ENCODE assay signal across 25 cellular contexts in genomic region chr3:14562441-14562840, GRCh38. TPM values are rescaled to one million over a fixed set of nuclear protein-coding genes. Genes with fewer than 3 reads are reported as not detected.
DNase-seq lines count a peak whose midpoint lies in the region; FAIRE-seq and TF ChIP-seq lines count a peak whose summit lies in the region.
"Had no signal": no experiment of that assay in that cellular context is flagged by ENCODE, and none has a peak within 500 bp of the region (broad histone marks: within the 10 kb centered on the region; RNA-seq: fewer than 3 reads in every experiment).

No MANE protein-coding gene starts in this region.

- peaks cover 17% of the 10 kb centered on the region for H3K27me3 Mint-ChIP-seq in mesothelial cell of epicardium (ENCODE audit: low read depth)

- no peak overlapping the region for H3K4me3 Mint-ChIP-seq in mesothelial cell of epicardium
- H3K4me3 Mint-ChIP-seq: CD8-positive, alpha-beta T cell had no signal

- H3K9ac ChIP-seq in SK-N-SH, result no peak overlapping the region

- CTCF ChIA-PET in SK-N-SH (lab: Yijun Ruan, JAX), result interaction anchor here (1.5 to 5.1 kb wide), 2 partner anchors 10 to 14 kb away, joined by 3 to 43 read pairs; no protein-coding TSS in a partner anchor

- FAIRE-seq in GM19239 (lab: Jason Lieb, UNC), result no peak
- FAIRE-seq: GM12891, H54, HTR-8/SVneo had no signal

- H3K27me3 ChIP-seq in SK-N-SH (ENCODE audit: insufficient read depth), result peaks cover 7% of the 10 kb centered on the region; the same call in 1 of the 2 replicates
- H3K27me3 ChIP-seq: MG63 had no signal

- H2AFZ ChIP-seq in SK-N-SH (ENCODE audit: low read depth), result no peak overlapping the region

- peaks cover 11% of the 10 kb centered on the region for H3K4me1 Mint-ChIP-seq in mesothelial cell of epicardium

- H3K36me3 Mint-ChIP-seq in mesothelial cell of epicardium, result no peaks in the 10 kb centered on the region
- H3K36me3 Mint-ChIP-seq: CD8-positive, alpha-beta T cell had no signal

- H3K79me2 ChIP-seq in SK-N-SH (ENCODE audit: insufficient read depth), result no peaks in the 10 kb centered on the region

- H3K9me3 Mint-ChIP-seq in mesothelial cell of epicardium, result no peaks in the 10 kb centered on the region
- H3K9me3 Mint-ChIP-seq: CD8-positive, alpha-beta T cell had no signal

- no peak for TF ChIP-seq RAD21 in SK-N-SH (IDR thresholded peaks at IDR 0.05; ENCODE audit: low read length)

- no peak for TF ChIP-seq EP300 in SK-N-SH (IDR thresholded peaks at IDR 0.05; ENCODE audit: borderline replicate concordance in 1 of 2, low read depth in 1 of 2, low read length in 1 of 2)

- no peaks in the 10 kb centered on the region for H3K9me3 ChIP-seq in SK-N-SH
- H3K9me3 ChIP-seq: MG63 had no signal

- H4K20me1 ChIP-seq in SK-N-SH (ENCODE audit: insufficient read depth), result no peaks in the 10 kb centered on the region

- H3K27ac Mint-ChIP-seq in mesothelial cell of epicardium, result peak overlapping the region; percentile 74
- H3K27ac Mint-ChIP-seq: CD8-positive, alpha-beta T cell had no signal

- no peaks in the 10 kb centered on the region for H3K9me2 ChIP-seq in SK-N-SH

- H3K36me3 ChIP-seq in SK-N-SH (replicated peaks in 1 of 2; ENCODE audit: control insufficient read depth in 1 of 2, insufficient read depth in 2 of 2, low read length in 1 of 2), result no peaks in the 10 kb centered on the region
- H3K36me3 ChIP-seq: MG63 had no signal

- H3F3A ChIP-seq in SK-N-SH (replicated peaks; ENCODE audit: insufficient read depth), result no peaks in the 10 kb centered on the region

- no peak overlapping the region for H3K4me2 ChIP-seq in SK-N-SH

- no peak overlapping the region for H3K4me3 ChIP-seq in AG10803 (ENCODE audit: low read length)
- no peak overlapping the region for H3K4me3 ChIP-seq in Jurkat, Clone E6-1 (ENCODE audit: low read length)
- no peak overlapping the region for H3K4me3 ChIP-seq in cardiac fibroblast (replicated peaks in 1 of 2; ENCODE audit: low read depth in 2 of 2, low read length in 2 of 2)
- H3K4me3 ChIP-seq in SK-N-SH (ENCODE audit: low read depth in 2 of 2, low read length in 1 of 2), result no peak overlapping the region
- H3K4me3 ChIP-seq: MG63 had no signal

- WGBS in SK-N-SH (ENCODE audit: low lambda C conversion rate), result 71% methylated on average over 10 of the region's 13 CpGs

- peak; percentile 47 for DNase-seq in AG10803 (ENCODE audit: low read depth)
- peak; percentile 19 for DNase-seq in Jurkat, Clone E6-1 (ENCODE audit: low read depth, low spot score)
- DNase-seq in cardiac fibroblast (ENCODE audit: low read depth in 2 of 2), result peak; percentile 27 to 35
- DNase-seq in mesothelial cell of epicardium (ENCODE audit: low spot score in 2 of 2, unreplicated experiment in 2 of 2), result no peak
- no peak for DNase-seq in GM19239 (ENCODE audit: insufficient read length, low spot score)
- no peak for DNase-seq in mesenteric fat pad (ENCODE audit: low spot score)
- DNase-seq in SK-N-SH, result no peak
- DNase-seq: CD8-positive, alpha-beta T cell; DMS 273 treated with DMSO at 0.1 percent for 48 hours; DMS79; GF-D8; KG1; MG63; NCI-H1105 treated with DMSO at 0.1 percent for 48 hours; NCI-H146; NCI-H2029; NCI-H526 treated with DMSO at 0.1 percent for 48 hours; RPMI8226; SHP77 had no signal

- H3K4me1 ChIP-seq in SK-N-SH (ENCODE audit: control insufficient read depth in 1 of 2, insufficient read depth in 2 of 2, low read depth in 1 of 2, low read length in 1 of 2), result peaks cover 0 to 21% of the 10 kb centered on the region in 2 experiments; a peak in 1 of 4 replicates

- H3K27ac ChIP-seq in SK-N-SH (ENCODE audit: low read depth in 2 of 2, low read length in 1 of 2), result no peak overlapping the region
- H3K27ac ChIP-seq: C4-2B had no signal

- TF ChIP-seq CTCF in AG10803 (conservative IDR thresholded peaks at IDR 0.05; ENCODE audit: low read length) (no peak), cardiac fibroblast (IDR thresholded peaks at IDR 0.05; ENCODE audit: low read depth, low read length) (no peak), mesothelial cell of epicardium (IDR thresholded peaks at IDR 0.05; ENCODE audit: unreplicated experiment) (no peak), SK-N-SH (IDR thresholded peaks at IDR 0.05) (no peak)

- POLR2A ChIA-PET in SK-N-SH (lab: Yijun Ruan, JAX), result no interaction called here

TF ChIP-seq in SK-N-SH, 30 proteins besides CTCF, POLR2A, EP300 and RAD21:
- no peak for TF ChIP-seq ZBTB33 (IDR thresholded peaks at IDR 0.05; ENCODE audit: borderline replicate concordance, low read depth)
- no peak for TF ChIP-seq TAF1 (IDR thresholded peaks at IDR 0.05; ENCODE audit: borderline replicate concordance, low read depth, low read length)
- no peak for TF ChIP-seq EZH2phosphoT487 (IDR thresholded peaks at IDR 0.05; ENCODE audit: borderline replicate concordance, low read depth)
- no peak for TF ChIP-seq TCF12 (IDR thresholded peaks at IDR 0.05)
- no peak for TF ChIP-seq RCOR1 (IDR thresholded peaks at IDR 0.05; ENCODE audit: low read length)
- no peak for TF ChIP-seq JUND (IDR thresholded peaks at IDR 0.05)
- TF ChIP-seq TEAD4 (IDR thresholded peaks at IDR 0.05; ENCODE audit: borderline replicate concordance, insufficient read depth), result no peak
- no peak for TF ChIP-seq POLR2AphosphoS5 (IDR thresholded peaks at IDR 0.05; ENCODE audit: low read depth, low read length)
- no peak for TF ChIP-seq FOXJ3 (CRISPR knock-in tag; IDR thresholded peaks at IDR 0.05)
- TF ChIP-seq GATA2 (CRISPR knock-in tag; IDR thresholded peaks at IDR 0.05), result no peak
- TF ChIP-seq, protein P1, sequence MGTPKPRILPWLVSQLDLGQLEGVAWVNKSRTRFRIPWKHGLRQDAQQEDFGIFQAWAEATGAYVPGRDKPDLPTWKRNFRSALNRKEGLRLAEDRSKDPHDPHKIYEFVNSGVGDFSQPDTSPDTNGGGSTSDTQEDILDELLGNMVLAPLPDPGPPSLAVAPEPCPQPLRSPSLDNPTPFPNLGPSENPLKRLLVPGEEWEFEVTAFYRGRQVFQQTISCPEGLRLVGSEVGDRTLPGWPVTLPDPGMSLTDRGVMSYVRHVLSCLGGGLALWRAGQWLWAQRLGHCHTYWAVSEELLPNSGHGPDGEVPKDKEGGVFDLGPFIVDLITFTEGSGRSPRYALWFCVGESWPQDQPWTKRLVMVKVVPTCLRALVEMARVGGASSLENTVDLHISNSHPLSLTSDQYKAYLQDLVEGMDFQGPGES (IDR thresholded peaks at IDR 0.05; ENCODE audit: low read depth, low read length), result no peak

RNA-seq across cellular contexts. Expression of gene GRIP2, which starts 22.3 kb away (rescaled TPM):
- not detected for polyA plus RNA-seq in Jurkat, Clone E6-1 (2012; ENCODE audit: insufficient read depth, insufficient read length)
- total RNA-seq in mesothelial cell of epicardium (1.0 to 1.1 TPM (median 1.0 TPM) in 3 replicates), mesenteric fat pad (0.71 TPM)
- 0.15 and 0.26 TPM in 2 replicates for polyA plus RNA-seq in SK-N-SH (2012; rRNA removed)
- polyA plus RNA-seq in SK-N-SH (2012; cell fraction: cytosol; rRNA removed), result 0.12 and 0.15 TPM in 2 replicates
- 0.55 and 0.83 TPM in 2 replicates for polyA plus RNA-seq in SK-N-SH (2012; cell fraction: nucleus; rRNA removed)
- total RNA-seq: A172; CD8-positive, alpha-beta T cell had no signal
- polyA plus RNA-seq: AG04450 had no signal

Comparison
In these comparisons a context has a peak if more than half of its experiments do, and no peak if none do; other contexts are left out.
1. DNase-seq: peak in AG10803 (single experiment), Jurkat, Clone E6-1 (single experiment) and cardiac fibroblast (2 of 2); none in mesothelial cell of epicardium (0 of 2), GM19239 (single experiment), mesenteric fat pad (single experiment) and SK-N-SH (single experiment).